In genomic region chr1:6483010-6483760, GRCh38 we compare ENCODE assay signal across 12 cellular contexts. TPM values are rescaled to one million over a fixed set of nuclear protein-coding genes. Genes with fewer than 3 reads are reported as not detected.
A peak's percentile ranks its signal among the peaks of the same experiment; 100 is the strongest.
DNase-seq lines count a peak whose midpoint lies in the region; ATAC-seq and TF ChIP-seq lines count a peak whose summit lies in the region.
"Had no signal": no experiment of that assay in that cellular context is flagged by ENCODE, and none has a peak within 500 bp of the region (broad histone marks: within the 10 kb centered on the region; RNA-seq: fewer than 3 reads in every experiment).

No MANE protein-coding gene starts in this region.

- H3K4me1 Mint-ChIP-seq in Calu3 (ENCODE audit: low read depth, unreplicated experiment): no peaks in the 10 kb centered on the region

- no peak for TF ChIP-seq RAD21 in Ishikawa (IDR thresholded peaks at IDR 0.05; ENCODE audit: low read depth)

- H3K27ac ChIP-seq in lung (ENCODE audit: low read depth in 1 of 2, low read length in 1 of 2): no peak overlapping the region
- H3K27ac ChIP-seq: brain microvascular endothelial cell had no signal

- 70 to 81% methylated on average over 14 of the region's 14 CpGs for whole genome bisulfite sequencing in lung, 2 donors
- 64 to 71% methylated on average over 13 of the region's 14 CpGs for WGBS in lower leg skin, 2 donors

- H3K27me3 ChIP-seq in lung (ENCODE audit: control insufficient read depth, insufficient read depth): no peaks in the 10 kb centered on the region
- H3K27me3 ChIP-seq: brain microvascular endothelial cell had no signal

- peaks cover 56% of the 10 kb centered on the region for H3K27me3 Mint-ChIP-seq in Calu3 (ENCODE audit: unreplicated experiment)

- no peaks in the 10 kb centered on the region for H3K9me3 ChIP-seq in lung (ENCODE audit: control insufficient read depth in 2 of 2, insufficient read depth in 1 of 2, low read length in 1 of 2)

- no peak for TF ChIP-seq POLR2A in lower leg skin (IDR thresholded peaks at IDR 0.05)

- TF ChIP-seq CTCF in Calu3 (IDR thresholded peaks at IDR 0.05; ENCODE audit: unreplicated experiment) (no peak), lung (IDR thresholded peaks at IDR 0.05; ENCODE audit: control extremely low read depth, extremely low read depth) (no peak), lower leg skin (IDR thresholded peaks at IDR 0.05) (no peak)

- no peak for TF ChIP-seq EP300 in Ishikawa (IDR thresholded peaks at IDR 0.05; ENCODE audit: borderline replicate concordance)

- CTCF ChIA-PET in Calu3 (lab: Charles Lee): interaction anchor here (1.0 to 1.1 kb wide), 2 partner anchors 9 to 11 kb away, joined by 3 to 4 read pairs; no protein-coding TSS in a partner anchor

- no peaks in the 10 kb centered on the region for H3K9me3 Mint-ChIP-seq in Calu3 (ENCODE audit: low read depth, unreplicated experiment)

- H3K36me3 Mint-ChIP-seq in Calu3 (ENCODE audit: insufficient read depth, unreplicated experiment): peaks cover 9% of the 10 kb centered on the region

- peaks cover 0 to 8% of the 10 kb centered on the region in 2 donors for H3K4me1 ChIP-seq in lung (ENCODE audit: control insufficient read depth in 2 of 2, insufficient read depth in 2 of 2, low read length in 2 of 2)

- no peaks in the 10 kb centered on the region for H3K36me3 ChIP-seq in lung (ENCODE audit: control insufficient read depth in 2 of 2, insufficient read depth in 2 of 2, low read length in 2 of 2)
- H3K36me3 ChIP-seq: brain microvascular endothelial cell had no signal

- H3K4me3 ChIP-seq in lung: no peak overlapping the region
- H3K4me3 ChIP-seq in lower leg skin (ENCODE audit: low read depth, poor library complexity, severe bottlenecking): no peak overlapping the region

- no peak overlapping the region for H3K4me3 Mint-ChIP-seq in Calu3 (ENCODE audit: low read depth, unreplicated experiment)

- H3K27ac Mint-ChIP-seq in Calu3 (ENCODE audit: unreplicated experiment): no peak overlapping the region

- peak; percentile 60 for DNase-seq in Calu3
- peak; percentile 62 for DNase-seq in SW480 (ENCODE audit: low spot score)
- DNase-seq in lung (ENCODE audit: low spot score): peak; percentile 85
- DNase-seq in SKM-1 (lab: John Stamatoyannopoulos, UW; ENCODE audit: unreplicated experiment): no peak
- DNase-seq in SIG-M5 (lab: John Stamatoyannopoulos, UW): no peak
- no peak for DNase-seq in stimulated activated naive CD4-positive, alpha-beta T cell treated with Interleukin-2 at 50 U/mL for 16 hours (lab: John Stamatoyannopoulos, UW)
- no peak for DNase-seq in lower leg skin (ENCODE audit: low spot score in 2 of 2)
- DNase-seq: brain microvascular endothelial cell, GDM1 had no signal

- ATAC-seq in lung (ENCODE audit: insufficient read depth, low FRiP score): peak; percentile 31

- BruUV-seq in Calu3 (replicated peaks; lab: Mats Ljungman, UMichigan): no TSS peak

- intact Hi-C loops in Calu3 (cut with micrococcal nuclease; ENCODE audit: unreplicated experiment) (no loop called here), lower leg skin (cut with DNase I; ENCODE audit: low total_unique reads) (no loop called here)

TF ChIP-seq in Ishikawa, 13 proteins besides CTCF, POLR2A, EP300 and RAD21:
- no peak for TF ChIP-seq EGR1 (IDR thresholded peaks at IDR 0.05)
- peak; percentile 64; the same call in 1 of the 2 replicates for TF ChIP-seq USF1 (IDR thresholded peaks at IDR 0.05)
- TF ChIP-seq, protein P1, sequence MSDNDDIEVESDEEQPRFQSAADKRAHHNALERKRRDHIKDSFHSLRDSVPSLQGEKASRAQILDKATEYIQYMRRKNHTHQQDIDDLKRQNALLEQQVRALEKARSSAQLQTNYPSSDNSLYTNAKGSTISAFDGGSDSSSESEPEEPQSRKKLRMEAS (IDR thresholded peaks at IDR 0.05): peak; percentile 21; the same call in 1 of the 2 replicates

RNA-seq across cellular contexts. Expression of gene PLEKHG5, which starts 8.3 kb away (rescaled TPM):
- 5.1 and 7.8 TPM in 2 replicates for total RNA-seq in Calu3 (2022)
- 10 to 100 TPM; 11.2 to 22.9 TPM for total RNA-seq in lung
- polyA plus RNA-seq in lung: 1 to 10 TPM; 3.4 to 8.7 TPM
- 100 to 1,000 TPM in 2 of 4 donors, 10 to 100 TPM in 2; 72.5 to 170 (median 99.8) TPM for total RNA-seq in lower leg skin

RNA-seq across cellular contexts. Expression of gene TNFRSF25, which starts 17.2 kb away (rescaled TPM):
- total RNA-seq in Calu3 (2022): 6.4 and 10.1 TPM in 2 replicates
- 10 to 100 TPM; 11.2 to 19.8 TPM for total RNA-seq in lung
- 10 to 100 TPM in 1 of 2 donors, 1 to 10 TPM in 1; 4.9 to 12.3 TPM for polyA plus RNA-seq in lung
- total RNA-seq in lower leg skin: 100 to 1,000 TPM in 1 of 4 donors, 10 to 100 TPM in 3; 53.7 to 168 (median 75.7) TPM

RNA-seq across cellular contexts. Expression of gene ESPN, which starts 58.6 kb away (rescaled TPM):
- 2.2 and 3.4 TPM in 2 replicates for total RNA-seq in Calu3 (2022)
- 10 to 100 TPM; 11.2 to 20.8 TPM for total RNA-seq in lung
- 1 to 10 TPM; 2.1 to 3.6 TPM for polyA plus RNA-seq in lung
- total RNA-seq in lower leg skin: 10 to 100 TPM; 27.5 to 64.3 (median 30.3) TPM
- total RNA-seq: LHCN-M2 had no signal
- polyA plus RNA-seq: BJ had no signal

Comparison
In these comparisons a context has a peak if more than half of its experiments do, and no peak if none do; other contexts are left out.
1. DNase-seq: peak in Calu3 (single experiment), SW480 (single experiment) and lung (single experiment); none in SKM-1 (single experiment), SIG-M5 (single experiment), stimulated activated naive CD4-positive, alpha-beta T cell treated with Interleukin-2 at 50 U/mL for 16 hours (single experiment) and lower leg skin (0 of 2).